In genomic region chr4:7228734-7229133, GRCh38 we compare ENCODE assay signal across 27 cellular contexts. TPM values are rescaled to one million over a fixed set of nuclear protein-coding genes. Genes with fewer than 3 reads are reported as not detected.
"Had no signal": no experiment of that assay in that cellular context is flagged by ENCODE, and none has a peak within 500 bp of the region (broad histone marks: within the 10 kb centered on the region; RNA-seq: fewer than 3 reads in every experiment).

No MANE protein-coding gene starts in this region.

- H3K27ac ChIP-seq: ovary, parathyroid adenoma, psoas muscle, right lobe of liver, sigmoid colon, skin epidermis, spleen, suprapubic skin, testis, tibial artery, transverse colon, upper lobe of right lung, uterus had no signal

- DNase-seq: naive thymus-derived CD8-positive, alpha-beta T cell; nephron progenitor cell; occipital lobe; ovary; right cardiac atrium; right lobe of liver; sigmoid colon; spleen; stimulated activated CD4-positive, alpha-beta T cell treated with anti-CD3 and anti-CD28 coated beads, Interleukin-12 subunit alpha, Interleukin-12 subunit beta, amount 100 ng/mL, for 4 hours; stimulated activated CD4-positive, alpha-beta T cell treated with anti-CD3 and anti-CD28 coated beads, Interleukin-1b, Interleukin-23, amount 100 ng/mL, for 48 hours; stimulated activated CD4-positive, alpha-beta T cell treated with anti-CD3 and anti-CD28 coated beads, Interleukin-4, amount 100 ng/mL, for 1 hour; stimulated activated CD4-positive, alpha-beta T cell treated with anti-CD3 and anti-CD28 coated beads, Interleukin-4, amount 100 ng/mL, for 4 hours; stimulated activated CD8-positive, alpha-beta memory T cell treated with anti-CD3 and anti-CD28 coated beads, Interleukin-4, amount 100 ng/mL, for 48 hours; stimulated activated naive CD4-positive, alpha-beta T cell; stimulated activated naive CD8-positive, alpha-beta T cell treated with anti-CD3 and anti-CD28 coated beads, Interleukin-15, amount 100 ng/mL, for 72 hours; stimulated activated naive CD8-positive, alpha-beta T cell treated with anti-CD3 and anti-CD28 coated beads, Interleukin-15, Interleukin-2, amounts not matched to agents 100 U/mL and 50 U/mL, for 24 hours; substantia nigra; testis; tibial artery; transverse colon; upper lobe of right lung; uterus had no signal

- H2AFZ ChIP-seq: parathyroid adenoma had no signal

- H3K4me3 ChIP-seq: ovary, psoas muscle, right lobe of liver, sigmoid colon, skin epidermis, smooth muscle cell, spleen, suprapubic skin, testis, tibial artery, transverse colon, upper lobe of right lung, uterus had no signal

- H3K4me2 ChIP-seq: smooth muscle cell had no signal

- H3K9me3 ChIP-seq: ovary, psoas muscle, right lobe of liver, sigmoid colon, suprapubic skin, testis, tibial artery, transverse colon, upper lobe of right lung, uterus had no signal

- H3K27me3 ChIP-seq: ovary, right lobe of liver, sigmoid colon, testis, transverse colon, upper lobe of right lung, uterus had no signal

- H3K9ac ChIP-seq: parathyroid adenoma had no signal

- H3K36me3 ChIP-seq: ovary, right lobe of liver, sigmoid colon, spleen, suprapubic skin, tibial artery, transverse colon, upper lobe of right lung, uterus had no signal

- H3K79me2 ChIP-seq: parathyroid adenoma had no signal

- H3K4me1 ChIP-seq: parathyroid adenoma, psoas muscle, right lobe of liver, sigmoid colon, spleen, suprapubic skin, testis, tibial artery, transverse colon, uterus had no signal

RNA-seq across cellular contexts. Expression of gene SORCS2, which starts 36.4 kb away (rescaled TPM):
- total RNA-seq: naive thymus-derived CD8-positive, alpha-beta T cell had no signal
- polyA plus RNA-seq: naive thymus-derived CD8-positive, alpha-beta T cell had no signal
